19 cellular contexts compared by ENCODE assay signal in the genomic region with DNA sequence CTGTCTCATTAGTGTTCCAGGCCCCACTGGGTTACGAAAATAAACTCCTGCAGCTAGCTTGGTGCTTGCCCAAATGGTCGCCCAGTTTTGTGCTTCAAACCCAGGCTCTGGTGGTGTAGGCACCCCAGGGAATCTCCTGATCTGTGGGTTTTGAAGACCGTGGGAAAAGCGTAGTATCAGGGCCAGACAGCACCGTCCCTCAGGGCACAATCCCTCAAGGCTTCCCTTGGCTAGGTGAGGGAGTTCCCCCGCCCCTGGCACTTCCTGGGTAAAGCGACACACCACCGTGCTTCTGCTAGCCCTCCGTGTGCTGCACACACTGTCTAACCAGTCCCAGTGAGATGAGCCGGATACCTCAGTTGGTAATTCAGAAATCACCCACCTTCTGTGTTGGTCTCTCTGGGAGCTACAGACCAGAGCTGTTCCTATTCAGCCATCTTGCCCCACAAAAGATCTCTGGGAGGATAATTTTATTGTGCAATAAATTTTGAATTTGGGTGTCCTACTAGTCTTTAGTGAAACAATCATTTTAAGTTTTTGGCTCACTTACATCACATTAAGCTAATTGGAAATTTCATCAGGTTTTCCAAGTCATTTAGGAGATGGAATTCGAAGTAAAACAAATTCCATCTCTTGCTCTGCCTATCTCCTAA. TPM values are rescaled to one million over a fixed set of nuclear protein-coding genes. Genes with fewer than 3 reads are reported as not detected.
DNase-seq lines count a peak whose midpoint lies in the region; ATAC-seq and TF ChIP-seq lines count a peak whose summit lies in the region.
"Had no signal": no experiment of that assay in that cellular context is flagged by ENCODE, and none has a peak within 500 bp of the region (broad histone marks: within the 10 kb centered on the region; RNA-seq: fewer than 3 reads in every experiment).

No MANE protein-coding gene starts in this region.

- peak; percentile 33 for DNase-seq in activated CD4-positive, alpha-beta memory T cell treated with anti-CD3 and anti-CD28 coated beads for 36 hours
- DNase-seq in activated CD4-positive, alpha-beta memory T cell treated with anti-CD3 and anti-CD28 coated beads, Interleukin-2, amount 10 ng/mL, durations not matched to agents 7 days and 5 days: no peak
- DNase-seq in activated CD8-positive, alpha-beta T cell treated with anti-CD3 and anti-CD28 coated beads, Interleukin-2, amount 10 ng/mL, durations not matched to agents 7 days and 5 days: peak; percentile 29
- DNase-seq in naive thymus-derived CD8-positive, alpha-beta T cell: no peak
- no peak for DNase-seq in NCI-H1436 treated with DMSO at 0.1 percent for 48 hours (lab: John Stamatoyannopoulos, UW)
- no peak for DNase-seq in 8988T
- DNase-seq: activated CD4-positive, alpha-beta T cell treated with anti-CD3 and anti-CD28 coated beads for 1 hour; amniotic stem cell; kidney glomerular epithelial cell; MG63; NCI-H1930; NCI-H510A; SHP77 treated with DMSO at 0.1 percent for 48 hours had no signal

- no peaks in the 10 kb centered on the region for H3K9me3 ChIP-seq in HEK293 (ENCODE audit: control insufficient read depth, insufficient read depth, low read depth, low read length)
- H3K9me3 ChIP-seq: neutrophil had no signal

- no peak overlapping the region for H3K27ac Mint-ChIP-seq in activated CD4-positive, alpha-beta memory T cell treated with anti-CD3 and anti-CD28 coated beads for 36 hours
- H3K27ac Mint-ChIP-seq in activated CD4-positive, alpha-beta memory T cell treated with anti-CD3 and anti-CD28 coated beads, Interleukin-2, amount 10 ng/mL, durations not matched to agents 7 days and 5 days: no peak overlapping the region
- no peak overlapping the region for H3K27ac Mint-ChIP-seq in activated CD8-positive, alpha-beta T cell treated with anti-CD3 and anti-CD28 coated beads, Interleukin-2, amount 10 ng/mL, durations not matched to agents 7 days and 5 days
- H3K27ac Mint-ChIP-seq in naive thymus-derived CD8-positive, alpha-beta T cell: no peak overlapping the region
- H3K27ac Mint-ChIP-seq: endodermal cell had no signal

- H3K9me3 Mint-ChIP-seq in activated CD4-positive, alpha-beta memory T cell treated with anti-CD3 and anti-CD28 coated beads for 36 hours: no peaks in the 10 kb centered on the region
- peaks cover 2% of the 10 kb centered on the region for H3K9me3 Mint-ChIP-seq in activated CD4-positive, alpha-beta memory T cell treated with anti-CD3 and anti-CD28 coated beads, Interleukin-2, amount 10 ng/mL, durations not matched to agents 7 days and 5 days
- H3K9me3 Mint-ChIP-seq in activated CD8-positive, alpha-beta T cell treated with anti-CD3 and anti-CD28 coated beads, Interleukin-2, amount 10 ng/mL, durations not matched to agents 7 days and 5 days (ENCODE audit: insufficient read depth): no peaks in the 10 kb centered on the region
- no peaks in the 10 kb centered on the region for H3K9me3 Mint-ChIP-seq in naive thymus-derived CD8-positive, alpha-beta T cell

- H3K27ac ChIP-seq in HEK293 (ENCODE audit: extremely low read depth, low read depth, low read length): no peak overlapping the region
- H3K27ac ChIP-seq: neutrophil had no signal

- H3K36me3 ChIP-seq in HEK293 (ENCODE audit: control insufficient read depth in 2 of 2, insufficient read depth in 1 of 2, low read length in 2 of 2): no peaks in the 10 kb centered on the region
- H3K36me3 ChIP-seq: HAP-1, MG63, neutrophil had no signal

- H3K4me3 Mint-ChIP-seq in activated CD4-positive, alpha-beta memory T cell treated with anti-CD3 and anti-CD28 coated beads for 36 hours: no peak overlapping the region
- H3K4me3 Mint-ChIP-seq in activated CD4-positive, alpha-beta memory T cell treated with anti-CD3 and anti-CD28 coated beads, Interleukin-2, amount 10 ng/mL, durations not matched to agents 7 days and 5 days: no peak overlapping the region
- H3K4me3 Mint-ChIP-seq in activated CD8-positive, alpha-beta T cell treated with anti-CD3 and anti-CD28 coated beads, Interleukin-2, amount 10 ng/mL, durations not matched to agents 7 days and 5 days: no peak overlapping the region
- peak overlapping the region in 3 of 10 donors; percentile 9 to 41 (median 33) for H3K4me3 Mint-ChIP-seq in naive thymus-derived CD8-positive, alpha-beta T cell
- H3K4me3 Mint-ChIP-seq: endodermal cell had no signal

- no peak for ATAC-seq in activated CD8-positive, alpha-beta T cell treated with anti-CD3 and anti-CD28 coated beads, Interleukin-2, amount 10 ng/mL, durations not matched to agents 7 days and 5 days
- peak; percentile 68 to 70 for ATAC-seq in naive thymus-derived CD8-positive, alpha-beta T cell
- no peak for ATAC-seq in HG02623 (IDR thresholded peaks at IDR 0.05; ENCODE audit: unreplicated experiment)

- no peak overlapping the region for H3K4me3 ChIP-seq in HEK293 (ENCODE audit: low read depth, low read length)
- H3K4me3 ChIP-seq: HAP-1, MG63 had no signal

- POLR2A ChIA-PET in activated CD4-positive, alpha-beta memory T cell treated with anti-CD3 and anti-CD28 coated beads for 36 hours (lab: Charles Lee): no interaction called here
- POLR2A ChIA-PET in activated CD4-positive, alpha-beta memory T cell treated with anti-CD3 and anti-CD28 coated beads, Interleukin-2, amount 10 ng/mL, durations not matched to agents 7 days and 5 days (lab: Charles Lee): interaction anchor here (0.8 to 3.8 kb wide), 2 partner anchors 10 to 434 kb away, joined by 3 to 18 read pairs; partner anchors contain the start of gene SLC25A24
- POLR2A ChIA-PET in HEK293 (lab: Yijun Ruan, JAX): interaction anchor here (2.9 kb wide), 1 partner anchor 9 kb away, joined by 13 read pairs; the partner anchor contains the start of gene SLC25A24
- POLR2A ChIA-PET in activated CD8-positive, alpha-beta T cell treated with anti-CD3 and anti-CD28 coated beads, Interleukin-2, amount 10 ng/mL, durations not matched to agents 7 days and 5 days (lab: Charles Lee): interaction anchor here (2.7 kb wide), 1 partner anchor 9 kb away, joined by 8 read pairs; the partner anchor contains the start of gene SLC25A24
- POLR2A ChIA-PET in naive thymus-derived CD8-positive, alpha-beta T cell (lab: Charles Lee): interaction anchor here (1.5 kb wide), 1 partner anchor 9 kb away, joined by 3 read pairs; no protein-coding TSS in a partner anchor

- no peaks in the 10 kb centered on the region for H3K36me3 Mint-ChIP-seq in activated CD4-positive, alpha-beta memory T cell treated with anti-CD3 and anti-CD28 coated beads for 36 hours
- no peaks in the 10 kb centered on the region for H3K36me3 Mint-ChIP-seq in activated CD4-positive, alpha-beta memory T cell treated with anti-CD3 and anti-CD28 coated beads, Interleukin-2, amount 10 ng/mL, durations not matched to agents 7 days and 5 days (ENCODE audit: low read depth)
- H3K36me3 Mint-ChIP-seq in activated CD8-positive, alpha-beta T cell treated with anti-CD3 and anti-CD28 coated beads, Interleukin-2, amount 10 ng/mL, durations not matched to agents 7 days and 5 days (ENCODE audit: low read depth): no peaks in the 10 kb centered on the region
- no peaks in the 10 kb centered on the region for H3K36me3 Mint-ChIP-seq in naive thymus-derived CD8-positive, alpha-beta T cell

- CTCF ChIA-PET in activated CD4-positive, alpha-beta memory T cell treated with anti-CD3 and anti-CD28 coated beads for 36 hours (lab: Charles Lee): interaction anchor here (0.7 to 2.4 kb wide), 2 partner anchors 9 to 11 kb away, joined by 3 to 11 read pairs; partner anchors contain the start of gene SLC25A24
- CTCF ChIA-PET in activated CD4-positive, alpha-beta memory T cell treated with anti-CD3 and anti-CD28 coated beads, Interleukin-2, amount 10 ng/mL, durations not matched to agents 7 days and 5 days (lab: Charles Lee): interaction anchor here (0.8 to 3.1 kb wide), 3 partner anchors 9 to 351 kb away, joined by 3 to 10 read pairs (median 6); partner anchors contain the start of genes EEIG2 and SLC25A24
- CTCF ChIA-PET in HEK293 (lab: Yijun Ruan, JAX): interaction anchor here (0.9 kb wide), 1 partner anchor 84 kb away, joined by 4 read pairs; no protein-coding TSS in a partner anchor
- CTCF ChIA-PET in activated CD8-positive, alpha-beta T cell treated with anti-CD3 and anti-CD28 coated beads, Interleukin-2, amount 10 ng/mL, durations not matched to agents 7 days and 5 days (lab: Charles Lee): interaction anchor here (1.0 to 1.9 kb wide), 3 partner anchors 9 to 427 kb away, joined by 3 to 6 read pairs (median 4); partner anchors contain the start of genes EEIG2 and SLC25A24

- TF ChIP-seq CTCF in HEK293 (tag by site-specific recombination; IDR thresholded peaks at IDR 0.05): no peak

- peaks cover 7% of the 10 kb centered on the region for H3K4me1 Mint-ChIP-seq in activated CD4-positive, alpha-beta memory T cell treated with anti-CD3 and anti-CD28 coated beads for 36 hours (ENCODE audit: low read depth)
- peaks cover 10% of the 10 kb centered on the region for H3K4me1 Mint-ChIP-seq in activated CD4-positive, alpha-beta memory T cell treated with anti-CD3 and anti-CD28 coated beads, Interleukin-2, amount 10 ng/mL, durations not matched to agents 7 days and 5 days
- peaks cover 13% of the 10 kb centered on the region for H3K4me1 Mint-ChIP-seq in activated CD8-positive, alpha-beta T cell treated with anti-CD3 and anti-CD28 coated beads, Interleukin-2, amount 10 ng/mL, durations not matched to agents 7 days and 5 days (ENCODE audit: low read depth)
- H3K4me1 Mint-ChIP-seq in naive thymus-derived CD8-positive, alpha-beta T cell: peaks cover 0 to 10% (median 4%) of the 10 kb centered on the region in 4 donors
- H3K4me1 Mint-ChIP-seq: endodermal cell had no signal

- H3K27me3 Mint-ChIP-seq in activated CD4-positive, alpha-beta memory T cell treated with anti-CD3 and anti-CD28 coated beads for 36 hours: peaks cover 15% of the 10 kb centered on the region
- H3K27me3 Mint-ChIP-seq in activated CD4-positive, alpha-beta memory T cell treated with anti-CD3 and anti-CD28 coated beads, Interleukin-2, amount 10 ng/mL, durations not matched to agents 7 days and 5 days: peaks cover 60% of the 10 kb centered on the region
- H3K27me3 Mint-ChIP-seq in activated CD8-positive, alpha-beta T cell treated with anti-CD3 and anti-CD28 coated beads, Interleukin-2, amount 10 ng/mL, durations not matched to agents 7 days and 5 days (ENCODE audit: low read depth): peaks cover 45% of the 10 kb centered on the region
- H3K27me3 Mint-ChIP-seq in naive thymus-derived CD8-positive, alpha-beta T cell: peaks cover 12 to 45% (median 18%) of the 10 kb centered on the region in 5 donors

- intact Hi-C loops in activated CD4-positive, alpha-beta memory T cell treated with anti-CD3 and anti-CD28 coated beads for 36 hours (cut with micrococcal nuclease): no loop called here

- no peaks in the 10 kb centered on the region for H3K4me1 ChIP-seq in HEK293 (ENCODE audit: control insufficient read depth, insufficient read depth, low read length)
- H3K4me1 ChIP-seq: HAP-1 had no signal

RNA-seq across cellular contexts. Expression of gene SLC25A24, which starts 9.4 kb away (rescaled TPM):
- 10 to 100 TPM; 18.1 to 19.4 TPM for total RNA-seq in activated CD4-positive, alpha-beta memory T cell treated with anti-CD3 and anti-CD28 coated beads for 36 hours
- 10 to 100 TPM; 32.5 to 33.2 TPM for total RNA-seq in activated CD4-positive, alpha-beta memory T cell treated with anti-CD3 and anti-CD28 coated beads, Interleukin-2, amount 10 ng/mL, durations not matched to agents 7 days and 5 days
- total RNA-seq in activated CD8-positive, alpha-beta T cell treated with anti-CD3 and anti-CD28 coated beads, Interleukin-2, amount 10 ng/mL, durations not matched to agents 7 days and 5 days: 10 to 100 TPM; 26.9 to 29.2 TPM
- total RNA-seq in naive thymus-derived CD8-positive, alpha-beta T cell: 10 to 100 TPM; 11.2 to 12.7 TPM
- polyA plus RNA-seq in naive thymus-derived CD8-positive, alpha-beta T cell: 10 to 100 TPM in 1 of 3 donors, 1 to 10 TPM in 2; 6.4 to 10.2 (median 7.1) TPM

RNA-seq across cellular contexts. Expression of gene NBPF4, which starts 34.3 kb away (rescaled TPM):
- not detected for total RNA-seq in activated CD4-positive, alpha-beta memory T cell treated with anti-CD3 and anti-CD28 coated beads for 36 hours
- not detected for total RNA-seq in activated CD4-positive, alpha-beta memory T cell treated with anti-CD3 and anti-CD28 coated beads, Interleukin-2, amount 10 ng/mL, durations not matched to agents 7 days and 5 days
- total RNA-seq in activated CD8-positive, alpha-beta T cell treated with anti-CD3 and anti-CD28 coated beads, Interleukin-2, amount 10 ng/mL, durations not matched to agents 7 days and 5 days: not detected
- total RNA-seq in naive thymus-derived CD8-positive, alpha-beta T cell: not detected
- polyA plus RNA-seq in naive thymus-derived CD8-positive, alpha-beta T cell: not detected
- total RNA-seq: A673, endodermal cell had no signal

Comparison
In these comparisons a context has a peak if more than half of its experiments do, and no peak if none do; other contexts are left out.
1. DNase-seq: peak in activated CD4-positive, alpha-beta memory T cell treated with anti-CD3 and anti-CD28 coated beads for 36 hours (single experiment) and activated CD8-positive, alpha-beta T cell treated with anti-CD3 and anti-CD28 coated beads, Interleukin-2, amount 10 ng/mL, durations not matched to agents 7 days and 5 days (single experiment); none in activated CD4-positive, alpha-beta memory T cell treated with anti-CD3 and anti-CD28 coated beads, Interleukin-2, amount 10 ng/mL, durations not matched to agents 7 days and 5 days (single experiment), naive thymus-derived CD8-positive, alpha-beta T cell (0 of 10), NCI-H1436 treated with DMSO at 0.1 percent for 48 hours (single experiment) and 8988T (single experiment).
2. ATAC-seq: peak in naive thymus-derived CD8-positive, alpha-beta T cell (2 of 2); none in activated CD8-positive, alpha-beta T cell treated with anti-CD3 and anti-CD28 coated beads, Interleukin-2, amount 10 ng/mL, durations not matched to agents 7 days and 5 days (single experiment) and HG02623 (single experiment).